In genomic region chr6:12049165-12049564, GRCh38 we compare ENCODE assay signal across 13 cellular contexts. TPM values are rescaled to one million over a fixed set of nuclear protein-coding genes. Genes with fewer than 3 reads are reported as not detected.
DNase-seq lines count a peak whose midpoint lies in the region; ATAC-seq, FAIRE-seq and TF ChIP-seq lines count a peak whose summit lies in the region.
"Had no signal": no experiment of that assay in that cellular context is flagged by ENCODE, and none has a peak within 500 bp of the region (broad histone marks: within the 10 kb centered on the region; RNA-seq: fewer than 3 reads in every experiment).

No MANE protein-coding gene starts in this region.

- no peak for TF ChIP-seq CTCF in H1 (IDR thresholded peaks at IDR 0.05; ENCODE audit: control extremely low read depth in 1 of 3, insufficient read depth in 1 of 3, low read depth in 1 of 3, low read length in 3 of 3)

- H3K18ac ChIP-seq in H1 (ENCODE audit: extremely low read depth, low read length) = no peak overlapping the region

- H3K4me3 ChIP-seq in H1 (ENCODE audit: extremely low read depth in 1 of 4, insufficient read depth in 2 of 4, low read depth in 3 of 4, low read length in 4 of 4) = no peak overlapping the region

- no peak overlapping the region for H4K91ac ChIP-seq in H1 (replicated peaks; ENCODE audit: insufficient read length, low read length)

- peaks cover 7% of the 10 kb centered on the region; the same call in 1 of the 2 replicates for H3K79me1 ChIP-seq in H1 (ENCODE audit: low read depth, low read length)

- no peak for TF ChIP-seq RAD21 in H1 (IDR thresholded peaks at IDR 0.05 in 1 of 2, conservative IDR thresholded peaks at IDR 0.05 in 1 of 2; ENCODE audit: low read depth in 2 of 2, low read length in 2 of 2)

- no peak overlapping the region for H2BK5ac ChIP-seq in H1 (ENCODE audit: low read depth, low read length)

- H3K27me3 ChIP-seq in H1 (replicated peaks in 1 of 4; ENCODE audit: control insufficient read depth in 3 of 4, extremely low read depth in 1 of 4, insufficient read depth in 3 of 4, low read length in 3 of 4) = no peaks in the 10 kb centered on the region

- no peaks in the 10 kb centered on the region for H3K36me3 ChIP-seq in H1 (ENCODE audit: control insufficient read depth in 2 of 4, insufficient read depth in 4 of 4, low read length in 3 of 4)

- H2BK120ac ChIP-seq in H1 (replicated peaks; ENCODE audit: low read depth, low read length) = no peak overlapping the region

- no peak overlapping the region for H2BK20ac ChIP-seq in H1 (ENCODE audit: low read length)

- no peak for TF ChIP-seq EP300 in H1 (IDR thresholded peaks at IDR 0.05; ENCODE audit: borderline replicate concordance in 1 of 2, low read depth in 2 of 2, low read length in 2 of 2)

- H3K14ac ChIP-seq in H1 (ENCODE audit: insufficient read length) = no peak overlapping the region

- H3K9ac ChIP-seq in H1 (replicated peaks in 1 of 4; ENCODE audit: extremely low read depth in 1 of 4, low read depth in 3 of 4, low read length in 3 of 4) = no peak overlapping the region

- H2AFZ ChIP-seq in H1 (ENCODE audit: low read length) = no peak overlapping the region

- WGBS in H1 (ENCODE audit: extremely low coverage in 1 of 2, insufficient coverage in 1 of 2, insufficient read length in 1 of 2, insufficient replicate concordance in 2 of 2, low coverage in 1 of 2, low lambda C conversion rate in 2 of 2, missing lambda C conversion rate in 1 of 2), 2 experiments = 87% methylated on average over 7 of the region's 7 CpGs; no CpG with 5 or more reads in 1 of the 2 experiments

- TF ChIP-seq POLR2A in H1 (IDR thresholded peaks at IDR 0.05; ENCODE audit: control extremely low read depth in 1 of 2, low read depth in 2 of 2, low read length in 2 of 2) = no peak

- no peak for DNase-seq in GM18507 (ENCODE audit: extremely low spot score, insufficient read length, low read depth)
- no peak for DNase-seq in H1 (ENCODE audit: low read depth in 1 of 2, low spot score in 2 of 2)
- no peak for DNase-seq in NCI-H526 treated with DMSO at 0.1 percent for 48 hours (lab: John Stamatoyannopoulos, UW)
- DNase-seq in NCI-H1436 (lab: John Stamatoyannopoulos, UW) = no peak
- DNase-seq: DMS79 treated with DMSO at 0.1 percent for 48 hours, GOT3, hippocampal formation, NCI-H510A, substantia nigra had no signal

- H3K79me2 ChIP-seq in H1 (ENCODE audit: control insufficient read depth in 1 of 2, insufficient read depth in 2 of 2, low read length in 2 of 2) = peaks cover 3 to 91% of the 10 kb centered on the region in 2 experiments

- no peak overlapping the region for H3K4ac ChIP-seq in H1 (replicated peaks; ENCODE audit: insufficient read length, low read depth, low read length)

- peaks cover 0 to 8% of the 10 kb centered on the region in 2 experiments for H4K20me1 ChIP-seq in H1 (replicated peaks in 1 of 2; ENCODE audit: control insufficient read depth in 1 of 2, insufficient read depth in 2 of 2, low read length in 2 of 2)

- FAIRE-seq in GM18507 (lab: Jason Lieb, UNC) (peak; percentile 86), H1 (lab: Jason Lieb, UNC) (no peak)

- H4K8ac ChIP-seq in H1 (ENCODE audit: extremely low read depth, insufficient read depth, low read length) = peak overlapping the region; percentile 62; the same call in 1 of the 2 replicates

- H3K27ac ChIP-seq in H1 (ENCODE audit: low read depth, low read length) = no peak overlapping the region

- CTCF ChIA-PET in H1 (lab: Charles Lee; ENCODE audit: partially characterized antibody) = interaction anchor here (0.7 to 0.9 kb wide), 2 partner anchors 34 to 251 kb away, joined by 3 read pairs; no protein-coding TSS in a partner anchor

- POLR2A ChIA-PET in H1 (lab: Charles Lee; ENCODE audit: partially characterized antibody) = no interaction called here

- H3K56ac ChIP-seq in H1 (replicated peaks; ENCODE audit: insufficient read length, low read depth, low read length) = no peak overlapping the region

- no peak overlapping the region for H2BK15ac ChIP-seq in H1 (ENCODE audit: low read length)

- H3K23ac ChIP-seq in H1 (ENCODE audit: insufficient read length) = no peak overlapping the region

- H3K4me1 ChIP-seq in H1 (replicated peaks in 1 of 4; ENCODE audit: control insufficient read depth in 3 of 4, insufficient read depth in 4 of 4, low read length in 3 of 4) = peaks cover 0 to 4% (median 1%) of the 10 kb centered on the region in 4 experiments; a peak in 4 of 7 replicates

- no peak overlapping the region for H2AK5ac ChIP-seq in H1 (ENCODE audit: low read depth, low read length)

- no peak overlapping the region for H2BK12ac ChIP-seq in H1 (ENCODE audit: low read depth, low read length)

- ATAC-seq in GM19463 (IDR thresholded peaks at IDR 0.05; ENCODE audit: unreplicated experiment) (peak; percentile 36), HG03354 (IDR thresholded peaks at IDR 0.05; ENCODE audit: poor library complexity, severe bottlenecking, unreplicated experiment) (peak; percentile 47), HG02884 (IDR thresholded peaks at IDR 0.05; ENCODE audit: unreplicated experiment) (no peak), GM18909 (IDR thresholded peaks at IDR 0.05; ENCODE audit: poor library complexity, unreplicated experiment) (no peak)

- H4K5ac ChIP-seq in H1 (ENCODE audit: insufficient read length, low read depth, low read length) = no peak overlapping the region

- H3K9me3 ChIP-seq in H1 (ENCODE audit: insufficient read depth in 2 of 2, low read depth in 1 of 2, low read length in 1 of 2) = no peaks in the 10 kb centered on the region

- H3K4me2 ChIP-seq in H1 (ENCODE audit: insufficient read depth in 1 of 2, low read depth in 2 of 2, low read length in 2 of 2) = no peak overlapping the region

- no peaks in the 10 kb centered on the region for H3K23me2 ChIP-seq in H1 (ENCODE audit: low read depth, low read length)

TF ChIP-seq in H1, 55 proteins besides CTCF, POLR2A, EP300 and RAD21:
- TF ChIP-seq BACH1 (IDR thresholded peaks at IDR 0.05; ENCODE audit: low read length) = no peak
- TF ChIP-seq CBX5 (IDR thresholded peaks at IDR 0.05; ENCODE audit: low read depth, low read length) = no peak
- TF ChIP-seq CHD2 (IDR thresholded peaks at IDR 0.05; ENCODE audit: low read length) = no peak
- no peak for TF ChIP-seq MAFK (IDR thresholded peaks at IDR 0.05; ENCODE audit: low read depth, low read length)
- no peak for TF ChIP-seq RFX5 (IDR thresholded peaks at IDR 0.05; ENCODE audit: borderline replicate concordance, low read depth, low read length)
- no peak for TF ChIP-seq SP4 (IDR thresholded peaks at IDR 0.05; ENCODE audit: low read length)
- no peak for TF ChIP-seq JUND (IDR thresholded peaks at IDR 0.05; ENCODE audit: low read length)
- TF ChIP-seq NANOG (IDR thresholded peaks at IDR 0.05; ENCODE audit: insufficient read depth, low read depth, low read length, poor library complexity, severe bottlenecking) = no peak
- no peak for TF ChIP-seq POLR2AphosphoS5 (IDR thresholded peaks at IDR 0.05; ENCODE audit: low read depth, low read length)
- TF ChIP-seq SAP30 (IDR thresholded peaks at IDR 0.05; ENCODE audit: insufficient read depth, insufficient replicate concordance, low read length) = no peak
- TF ChIP-seq JUN (IDR thresholded peaks at IDR 0.05; ENCODE audit: low read depth, low read length) = no peak
- TF ChIP-seq ASH2L (IDR thresholded peaks at IDR 0.05; ENCODE audit: low read length) = no peak
- no peak for TF ChIP-seq CEBPB (IDR thresholded peaks at IDR 0.05; ENCODE audit: low read depth, low read length)

RNA-seq across cellular contexts. Expression of gene HIVEP1, which starts 37.1 kb away (rescaled TPM):
- 22.6 and 26.3 TPM in 2 replicates for total RNA-seq in H1 (2021; fragmentation: NEBNext Ultra II Directional; extraction: Animal tissue kit (Norgen Biotek cat#: 25700))
- 13.0 and 23.1 TPM in 2 replicates for polyA plus RNA-seq in H1 (2011; rRNA removed)
- polyA plus RNA-seq in H1 (2011; cell fraction: cytosol; rRNA removed) = 14.5 TPM
- 40.9 TPM for polyA plus RNA-seq in H1 (2011; cell fraction: nucleus; rRNA removed)
- 14.2 to 16.0 TPM (median 15.4 TPM) in 4 replicates for polyA plus RNA-seq in H1 (2012, experiment 1 of 2)
- 1.2 TPM for polyA plus RNA-seq in H1 (2012, experiment 2 of 2)
- 11.6 TPM for polyA plus RNA-seq in H1 (2013, experiment 1 of 2)
- 9.0 TPM for polyA plus RNA-seq in H1 (2013, experiment 2 of 2)
- 55.0 and 77.3 TPM in 2 replicates for polyA minus RNA-seq in H1 (2011; rRNA and poly(A)+ RNA removed)
- 21.3 TPM for polyA minus RNA-seq in H1 (2011; cell fraction: cytosol; rRNA and poly(A)+ RNA removed)
- 74.2 TPM for polyA minus RNA-seq in H1 (2011; cell fraction: nucleus; rRNA and poly(A)+ RNA removed)

Comparison
In these comparisons a context has a peak if more than half of its experiments do, and no peak if none do; other contexts are left out.
1. ATAC-seq: peak in GM19463 (single experiment) and HG03354 (single experiment); none in HG02884 (single experiment) and GM18909 (single experiment).